1 cellular context compared by ENCODE assay signal in genomic region chr12:29148065-29148957, GRCh38.
TF ChIP-seq lines count a peak whose summit lies in the region.

No MANE protein-coding gene starts in this region.

TF ChIP-seq in GM23338, 12 proteins besides CTCF, POLR2A, EP300 and RAD21 (continued from another document):
- TF ChIP-seq ETS1 (IDR thresholded peaks at IDR 0.05) (no peak), REST (IDR thresholded peaks at IDR 0.05; ENCODE audit: unreplicated experiment) (no peak), ZNF331 (CRISPR knock-in tag; IDR thresholded peaks at IDR 0.05; ENCODE audit: low read depth) (no peak), CREB1 (CRISPR knock-in tag; IDR thresholded peaks at IDR 0.05; ENCODE audit: low read depth) (no peak), JUNB (IDR thresholded peaks at IDR 0.05; ENCODE audit: unreplicated experiment) (no peak), ZNF114 (CRISPR knock-in tag; IDR thresholded peaks at IDR 0.05) (no peak), NANOG (IDR thresholded peaks at IDR 0.05; ENCODE audit: borderline replicate concordance) (no peak), POLR2AphosphoS5 (IDR thresholded peaks at IDR 0.05; ENCODE audit: low read depth) (no peak), STAT1 (IDR thresholded peaks at IDR 0.05; ENCODE audit: unreplicated experiment) (no peak)
